In the genomic region with DNA sequence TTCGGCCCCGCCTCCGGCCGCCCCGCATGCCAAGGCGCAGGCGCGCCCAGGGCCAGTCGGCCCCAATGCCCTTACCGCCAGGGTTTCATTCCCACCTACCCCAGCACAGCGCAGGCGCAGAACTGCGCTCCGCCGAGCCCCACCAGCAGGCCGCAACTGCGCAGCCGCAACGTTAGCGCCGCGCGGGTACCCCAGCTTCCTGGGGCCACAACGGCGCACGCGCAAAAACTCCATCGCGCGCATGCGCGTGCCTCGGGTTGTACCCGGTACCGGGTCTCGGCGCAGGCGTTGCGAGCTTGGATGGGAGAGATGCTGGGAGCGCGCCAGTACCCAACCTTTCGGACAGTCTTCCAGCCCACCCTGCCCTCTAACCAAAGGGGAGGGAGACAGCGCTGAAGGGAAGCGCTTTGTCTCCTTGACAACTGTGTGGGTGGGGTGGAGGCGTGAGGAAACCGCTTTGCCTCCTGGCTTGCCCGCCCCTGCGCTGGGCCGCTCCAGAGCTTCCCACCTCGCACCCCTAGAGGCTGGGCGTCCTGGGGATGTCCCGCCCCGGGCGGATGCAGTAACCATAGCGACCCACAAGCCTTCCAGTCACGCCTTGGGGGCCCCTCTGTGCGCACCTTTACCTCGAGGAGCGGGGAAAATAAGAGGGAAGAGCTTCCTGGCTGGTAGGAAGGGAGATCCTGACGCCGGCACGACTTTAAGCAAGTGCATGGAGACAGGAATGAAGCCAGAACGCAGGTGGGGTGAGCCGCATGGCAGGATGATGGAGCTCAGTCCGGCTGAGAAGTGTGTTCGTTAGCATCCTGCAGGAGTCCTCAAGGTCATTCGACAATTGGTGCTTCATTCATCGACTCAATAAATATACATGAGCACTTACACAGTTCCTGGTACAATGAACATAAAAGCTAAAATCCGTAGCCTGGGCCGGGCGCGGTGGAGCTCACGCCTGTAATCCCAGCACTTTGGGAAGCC, we compare ENCODE assay signal across 1 cellular context.
TF ChIP-seq lines count a peak whose summit lies in the region.

No MANE protein-coding gene starts in this region.

TF ChIP-seq in K562, 482 proteins besides CTCF, POLR2A, EP300 and RAD21 (continues in another document):
- TF ChIP-seq CREB1 (IDR thresholded peaks at IDR 0.05) (no peak), CREB1 (CRISPR knock-in tag; IDR thresholded peaks at IDR 0.05) (no peak), ZNF583 (CRISPR knock-in tag; IDR thresholded peaks at IDR 0.05) (peak; percentile 65; the same call in 1 of the 2 replicates), TAF7 (tag; IDR thresholded peaks at IDR 0.05) (no peak), HDGF (IDR thresholded peaks at IDR 0.05) (no peak), ZNF644 (tag; IDR thresholded peaks at IDR 0.05; ENCODE audit: low read depth) (no peak), DDX20 (tag; IDR thresholded peaks at IDR 0.05; ENCODE audit: low read depth) (no peak), NFIC (IDR thresholded peaks at IDR 0.05) (no peak), ZBED1 (IDR thresholded peaks at IDR 0.05) (no peak), MYC (IDR thresholded peaks at IDR 0.05; ENCODE audit: low read depth, low read length) (no peak; the same call in 1 of the 2 replicates), MYC (CRISPR knock-in tag; IDR thresholded peaks at IDR 0.05; ENCODE audit: borderline replicate concordance, low read depth) (no peak), ESRRA (IDR thresholded peaks at IDR 0.05; ENCODE audit: borderline replicate concordance, low read depth) (0 out of 2 replicates have a peak, but pooled peaks have one; percentile 20), ZNF253 (CRISPR knock-in tag; conservative IDR thresholded peaks at IDR 0.05) (no peak), SP2 (IDR thresholded peaks at IDR 0.05; ENCODE audit: extremely low read depth, low read depth, low read length, poor library complexity, severe bottlenecking) (no peak), CCNT2 (IDR thresholded peaks at IDR 0.05; ENCODE audit: borderline replicate concordance, extremely low read depth, insufficient read length, low read depth, low read length) (peak; percentile 58), MEF2A (IDR thresholded peaks at IDR 0.05; ENCODE audit: control insufficient read depth, low read depth, low read length) (no peak), POU5F1 (IDR thresholded peaks at IDR 0.05; ENCODE audit: borderline replicate concordance, low read depth, low read length, partially characterized antibody) (peak; percentile 57), RCOR1 (IDR thresholded peaks at IDR 0.05; ENCODE audit: borderline replicate concordance in 1 of 2, low read depth in 2 of 2, low read length in 2 of 2) (peak; percentile 27 to 95; a peak in 2 of 4 replicates), ZNF77 (CRISPR knock-in tag; IDR thresholded peaks at IDR 0.05) (no peak), FIP1L1 (IDR thresholded peaks at IDR 0.05; ENCODE audit: low read depth, low read length, poor library complexity, severe bottlenecking) (peak; percentile 56), ZKSCAN3 (CRISPR knock-in tag; IDR thresholded peaks at IDR 0.05) (no peak), SMARCA4 (IDR thresholded peaks at IDR 0.05) (no peak), SRSF9 (IDR thresholded peaks at IDR 0.05; ENCODE audit: borderline replicate concordance, low read depth, low read length) (no peak), ZNF282 (CRISPR knock-in tag; IDR thresholded peaks at IDR 0.05) (no peak), XRCC3 (IDR thresholded peaks at IDR 0.05) (no peak), PRPF4 (IDR thresholded peaks at IDR 0.05; ENCODE audit: insufficient read depth, low read depth, low read length, poor library complexity, severe bottlenecking) (no peak), NFE2L1 (tag; IDR thresholded peaks at IDR 0.05; ENCODE audit: borderline replicate concordance, low read depth) (no peak), GABPB1 (CRISPR knock-in tag; IDR thresholded peaks at IDR 0.05) (peak; percentile 61; the same call in 1 of the 2 replicates), FUS (optimal IDR thresholded peaks at IDR 0.05; ENCODE audit: low read depth, low read length) (no peak), CREM (IDR thresholded peaks at IDR 0.05; ENCODE audit: low read depth) (no peak), CHD4 (IDR thresholded peaks at IDR 0.05; ENCODE audit: insufficient read depth, insufficient replicate concordance, low read depth, low read length, poor library complexity, severe bottlenecking) (no peak), SMAD3 (CRISPR knock-in tag; conservative IDR thresholded peaks at IDR 0.05) (no peak), ZNF143 (CRISPR knock-in tag; IDR thresholded peaks at IDR 0.05) (0 out of 2 replicates have a peak, but pooled peaks have one; percentile 25), CHD1 (IDR thresholded peaks at IDR 0.05; ENCODE audit: low read length) (no peak), TRIM28 (IDR thresholded peaks at IDR 0.05) (no peak), CHD2 (IDR thresholded peaks at IDR 0.05; ENCODE audit: low read depth, low read length) (no peak), NCOR1 (IDR thresholded peaks at IDR 0.05) (no peak), EHMT2 (IDR thresholded peaks at IDR 0.05) (no peak), ZBTB17 (CRISPR knock-in tag; IDR thresholded peaks at IDR 0.05) (0 out of 2 replicates have a peak, but pooled peaks have one; percentile 33), RB1 (IDR thresholded peaks at IDR 0.05; ENCODE audit: low read depth) (peak; percentile 75)
- TF ChIP-seq, protein P1, sequence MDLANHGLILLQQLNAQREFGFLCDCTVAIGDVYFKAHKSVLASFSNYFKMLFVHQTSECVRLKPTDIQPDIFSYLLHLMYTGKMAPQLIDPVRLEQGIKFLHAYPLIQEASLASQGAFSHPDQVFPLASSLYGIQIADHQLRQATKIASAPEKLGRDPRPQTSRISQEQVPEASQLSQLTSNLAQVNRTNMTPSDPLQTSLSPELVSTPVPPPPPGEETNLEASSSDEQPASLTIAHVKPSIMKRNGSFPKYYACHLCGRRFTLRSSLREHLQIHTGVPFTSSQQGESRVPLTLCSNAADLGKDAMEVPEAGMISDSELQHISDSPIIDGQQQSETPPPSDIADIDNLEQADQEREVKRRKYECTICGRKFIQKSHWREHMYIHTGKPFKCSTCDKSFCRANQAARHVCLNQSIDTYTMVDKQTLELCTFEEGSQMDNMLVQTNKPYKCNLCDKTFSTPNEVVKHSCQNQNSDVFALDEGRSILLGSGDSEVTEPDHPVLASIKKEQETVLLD (IDR thresholded peaks at IDR 0.05), result peak; percentile 100
- TF ChIP-seq, protein P2, sequence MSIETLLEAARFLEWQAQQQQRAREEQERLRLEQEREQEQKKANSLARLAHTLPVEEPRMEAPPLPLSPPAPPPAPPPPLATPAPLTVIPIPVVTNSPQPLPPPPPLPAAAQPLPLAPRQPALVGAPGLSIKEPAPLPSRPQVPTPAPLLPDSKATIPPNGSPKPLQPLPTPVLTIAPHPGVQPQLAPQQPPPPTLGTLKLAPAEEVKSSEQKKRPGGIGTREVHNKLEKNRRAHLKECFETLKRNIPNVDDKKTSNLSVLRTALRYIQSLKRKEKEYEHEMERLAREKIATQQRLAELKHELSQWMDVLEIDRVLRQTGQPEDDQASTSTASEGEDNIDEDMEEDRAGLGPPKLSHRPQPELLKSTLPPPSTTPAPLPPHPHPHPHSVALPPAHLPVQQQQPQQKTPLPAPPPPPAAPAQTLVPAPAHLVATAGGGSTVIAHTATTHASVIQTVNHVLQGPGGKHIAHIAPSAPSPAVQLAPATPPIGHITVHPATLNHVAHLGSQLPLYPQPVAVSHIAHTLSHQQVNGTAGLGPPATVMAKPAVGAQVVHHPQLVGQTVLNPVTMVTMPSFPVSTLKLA (conservative IDR thresholded peaks at IDR 0.05), result peak in 1 of 2 experiments; percentile 23; a peak in 1 of 4 replicates
- TF ChIP-seq, protein P3, sequence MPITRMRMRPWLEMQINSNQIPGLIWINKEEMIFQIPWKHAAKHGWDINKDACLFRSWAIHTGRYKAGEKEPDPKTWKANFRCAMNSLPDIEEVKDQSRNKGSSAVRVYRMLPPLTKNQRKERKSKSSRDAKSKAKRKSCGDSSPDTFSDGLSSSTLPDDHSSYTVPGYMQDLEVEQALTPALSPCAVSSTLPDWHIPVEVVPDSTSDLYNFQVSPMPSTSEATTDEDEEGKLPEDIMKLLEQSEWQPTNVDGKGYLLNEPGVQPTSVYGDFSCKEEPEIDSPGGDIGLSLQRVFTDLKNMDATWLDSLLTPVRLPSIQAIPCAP (CRISPR knock-in tag; IDR thresholded peaks at IDR 0.05; ENCODE audit: borderline replicate concordance), result no peak
- TF ChIP-seq, protein P4, sequence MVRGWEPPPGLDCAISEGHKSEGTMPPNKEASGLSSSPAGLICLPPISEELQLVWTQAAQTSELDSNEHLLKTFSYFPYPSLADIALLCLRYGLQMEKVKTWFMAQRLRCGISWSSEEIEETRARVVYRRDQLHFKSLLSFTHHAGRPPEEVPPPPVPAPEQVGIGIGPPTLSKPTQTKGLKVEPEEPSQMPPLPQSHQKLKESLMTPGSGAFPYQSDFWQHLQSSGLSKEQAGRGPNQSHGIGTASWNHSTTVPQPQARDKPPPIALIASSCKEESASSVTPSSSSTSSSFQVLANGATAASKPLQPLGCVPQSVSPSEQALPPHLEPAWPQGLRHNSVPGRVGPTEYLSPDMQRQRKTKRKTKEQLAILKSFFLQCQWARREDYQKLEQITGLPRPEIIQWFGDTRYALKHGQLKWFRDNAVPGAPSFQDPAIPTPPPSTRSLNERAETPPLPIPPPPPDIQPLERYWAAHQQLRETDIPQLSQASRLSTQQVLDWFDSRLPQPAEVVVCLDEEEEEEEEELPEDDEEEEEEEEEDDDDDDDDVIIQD (CRISPR knock-in tag; IDR thresholded peaks at IDR 0.05), result no peak
- TF ChIP-seq, protein P5, sequence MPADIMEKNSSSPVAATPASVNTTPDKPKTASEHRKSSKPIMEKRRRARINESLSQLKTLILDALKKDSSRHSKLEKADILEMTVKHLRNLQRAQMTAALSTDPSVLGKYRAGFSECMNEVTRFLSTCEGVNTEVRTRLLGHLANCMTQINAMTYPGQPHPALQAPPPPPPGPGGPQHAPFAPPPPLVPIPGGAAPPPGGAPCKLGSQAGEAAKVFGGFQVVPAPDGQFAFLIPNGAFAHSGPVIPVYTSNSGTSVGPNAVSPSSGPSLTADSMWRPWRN (IDR thresholded peaks at IDR 0.05; ENCODE audit: low read depth), result no peak
- TF ChIP-seq, protein P6, sequence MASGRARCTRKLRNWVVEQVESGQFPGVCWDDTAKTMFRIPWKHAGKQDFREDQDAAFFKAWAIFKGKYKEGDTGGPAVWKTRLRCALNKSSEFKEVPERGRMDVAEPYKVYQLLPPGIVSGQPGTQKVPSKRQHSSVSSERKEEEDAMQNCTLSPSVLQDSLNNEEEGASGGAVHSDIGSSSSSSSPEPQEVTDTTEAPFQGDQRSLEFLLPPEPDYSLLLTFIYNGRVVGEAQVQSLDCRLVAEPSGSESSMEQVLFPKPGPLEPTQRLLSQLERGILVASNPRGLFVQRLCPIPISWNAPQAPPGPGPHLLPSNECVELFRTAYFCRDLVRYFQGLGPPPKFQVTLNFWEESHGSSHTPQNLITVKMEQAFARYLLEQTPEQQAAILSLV (tag; IDR thresholded peaks at IDR 0.05), result no peak
- TF ChIP-seq, protein P7, sequence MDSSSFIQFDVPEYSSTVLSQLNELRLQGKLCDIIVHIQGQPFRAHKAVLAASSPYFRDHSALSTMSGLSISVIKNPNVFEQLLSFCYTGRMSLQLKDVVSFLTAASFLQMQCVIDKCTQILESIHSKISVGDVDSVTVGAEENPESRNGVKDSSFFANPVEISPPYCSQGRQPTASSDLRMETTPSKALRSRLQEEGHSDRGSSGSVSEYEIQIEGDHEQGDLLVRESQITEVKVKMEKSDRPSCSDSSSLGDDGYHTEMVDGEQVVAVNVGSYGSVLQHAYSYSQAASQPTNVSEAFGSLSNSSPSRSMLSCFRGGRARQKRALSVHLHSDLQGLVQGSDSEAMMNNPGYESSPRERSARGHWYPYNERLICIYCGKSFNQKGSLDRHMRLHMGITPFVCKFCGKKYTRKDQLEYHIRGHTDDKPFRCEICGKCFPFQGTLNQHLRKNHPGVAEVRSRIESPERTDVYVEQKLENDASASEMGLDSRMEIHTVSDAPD (CRISPR knock-in tag; IDR thresholded peaks at IDR 0.05), result no peak
- TF ChIP-seq, protein P8, sequence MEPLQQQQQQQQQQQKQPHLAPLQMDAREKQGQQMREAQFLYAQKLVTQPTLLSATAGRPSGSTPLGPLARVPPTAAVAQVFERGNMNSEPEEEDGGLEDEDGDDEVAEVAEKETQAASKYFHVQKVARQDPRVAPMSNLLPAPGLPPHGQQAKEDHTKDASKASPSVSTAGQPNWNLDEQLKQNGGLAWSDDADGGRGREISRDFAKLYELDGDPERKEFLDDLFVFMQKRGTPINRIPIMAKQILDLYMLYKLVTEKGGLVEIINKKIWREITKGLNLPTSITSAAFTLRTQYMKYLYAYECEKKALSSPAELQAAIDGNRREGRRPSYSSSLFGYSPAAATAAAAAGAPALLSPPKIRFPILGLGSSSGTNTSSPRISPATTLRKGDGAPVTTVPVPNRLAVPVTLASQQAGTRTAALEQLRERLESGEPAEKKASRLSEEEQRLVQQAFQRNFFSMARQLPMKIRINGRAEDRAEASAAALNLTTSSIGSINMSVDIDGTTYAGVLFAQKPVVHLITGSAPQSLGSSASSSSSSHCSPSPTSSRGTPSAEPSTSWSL (CRISPR knock-in tag; IDR thresholded peaks at IDR 0.05; ENCODE audit: borderline replicate concordance), result 0 out of 2 replicates have a peak, but pooled peaks have one; percentile 73
- TF ChIP-seq, protein P9, sequence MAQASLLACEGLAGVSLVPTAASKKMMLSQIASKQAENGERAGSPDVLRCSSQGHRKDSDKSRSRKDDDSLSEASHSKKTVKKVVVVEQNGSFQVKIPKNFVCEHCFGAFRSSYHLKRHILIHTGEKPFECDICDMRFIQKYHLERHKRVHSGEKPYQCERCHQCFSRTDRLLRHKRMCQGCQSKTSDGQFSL (CRISPR knock-in tag; IDR thresholded peaks at IDR 0.05), result no peak
- TF ChIP-seq, protein P9 (tag; IDR thresholded peaks at IDR 0.05), result no peak
- TF ChIP-seq, protein P10, sequence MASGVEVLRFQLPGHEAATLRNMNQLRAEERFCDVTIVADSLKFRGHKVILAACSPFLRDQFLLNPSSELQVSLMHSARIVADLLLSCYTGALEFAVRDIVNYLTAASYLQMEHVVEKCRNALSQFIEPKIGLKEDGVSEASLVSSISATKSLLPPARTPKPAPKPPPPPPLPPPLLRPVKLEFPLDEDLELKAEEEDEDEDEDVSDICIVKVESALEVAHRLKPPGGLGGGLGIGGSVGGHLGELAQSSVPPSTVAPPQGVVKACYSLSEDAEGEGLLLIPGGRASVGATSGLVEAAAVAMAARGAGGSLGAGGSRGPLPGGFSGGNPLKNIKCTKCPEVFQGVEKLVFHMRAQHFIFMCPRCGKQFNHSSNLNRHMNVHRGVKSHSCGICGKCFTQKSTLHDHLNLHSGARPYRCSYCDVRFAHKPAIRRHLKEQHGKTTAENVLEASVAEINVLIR (CRISPR knock-in tag; IDR thresholded peaks at IDR 0.05), result no peak
